In the genomic region with DNA sequence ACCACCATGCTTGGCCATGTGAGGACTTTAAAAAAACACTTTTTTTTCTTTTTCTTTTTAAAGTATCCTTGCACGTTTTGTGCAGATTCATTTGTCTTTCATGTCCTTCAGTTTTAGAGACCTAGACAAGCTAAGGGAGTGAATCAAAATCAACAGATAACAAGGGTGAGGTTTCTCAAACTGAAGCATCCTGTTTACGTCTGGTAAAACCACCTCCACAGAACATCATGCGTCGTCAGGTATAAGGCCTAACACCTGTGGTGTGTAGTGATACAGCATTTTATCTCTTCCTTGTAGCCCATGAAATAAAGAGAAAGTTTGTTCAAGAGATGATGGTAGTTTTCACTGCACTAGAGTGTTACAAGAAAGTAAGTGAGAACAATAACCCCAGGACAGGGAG, we compare ENCODE assay signal across 25 cellular contexts. TPM values are rescaled to one million over a fixed set of nuclear protein-coding genes. Genes with fewer than 3 reads are reported as not detected.
"Had no signal": no experiment of that assay in that cellular context is flagged by ENCODE, and none has a peak within 500 bp of the region (broad histone marks: within the 10 kb centered on the region; RNA-seq: fewer than 3 reads in every experiment).

No MANE protein-coding gene starts in this region.

- H3K4me2 ChIP-seq: neural progenitor cell had no signal

- H3K4me3 ChIP-seq: esophagus muscularis mucosa, left lung, lung, neural progenitor cell, right lobe of liver, skin epidermis, stomach, transverse colon, vagina had no signal

- H3K4me3 Mint-ChIP-seq: activated naive CD4-positive, alpha-beta T cell treated with anti-CD3 and anti-CD28 coated beads for 36 hours; activated naive CD8-positive, alpha-beta T cell treated with anti-CD3 and anti-CD28 coated beads, Interleukin-2, amount 50 U/mL, for 24 hours; naive thymus-derived CD8-positive, alpha-beta T cell; neural progenitor cell; stimulated activated memory B cell treated with anti-CD40 and anti-IgM and Interleukin-4, amounts not matched to agents 10 μg/mL and 1 μg/mL and 100 μg/mL, for 72 hours had no signal

- H3K27ac ChIP-seq: esophagus muscularis mucosa, left lung, neural progenitor cell, right lobe of liver, stomach, transverse colon, vagina, VCaP had no signal

- H3K36me3 ChIP-seq: esophagus muscularis mucosa, left lung, neural progenitor cell, right lobe of liver, stomach, transverse colon, vagina had no signal

- H3K27ac Mint-ChIP-seq: activated naive CD4-positive, alpha-beta T cell treated with anti-CD3 and anti-CD28 coated beads for 36 hours; activated naive CD8-positive, alpha-beta T cell treated with anti-CD3 and anti-CD28 coated beads, Interleukin-2, amount 50 U/mL, for 24 hours; neural progenitor cell; stimulated activated memory B cell treated with anti-CD40 and anti-IgM and Interleukin-4, amounts not matched to agents 10 μg/mL and 1 μg/mL and 100 μg/mL, for 72 hours had no signal

- H3K4me1 ChIP-seq: esophagus muscularis mucosa, neural progenitor cell, right lobe of liver, transverse colon, vagina had no signal

- DNase-seq: activated CD4-positive, alpha-beta T cell treated with anti-CD3 and anti-CD28 coated beads for 1 hour; activated CD4-positive, alpha-beta T cell treated with anti-CD3 and anti-CD28 coated beads, Interleukin-2, amount 50 U/mL, for 48 hours; activated effector memory CD4-positive, alpha-beta T cell treated with Interleukin-2 at 50 U/mL for 16 hours; activated naive CD4-positive, alpha-beta T cell treated with anti-CD3 and anti-CD28 coated beads for 36 hours; activated naive CD8-positive, alpha-beta T cell treated with anti-CD3 and anti-CD28 coated beads, Interleukin-2, amount 50 U/mL, for 24 hours; effector memory CD4-positive, alpha-beta T cell; glutamatergic neuron; hippocampal formation; kidney glomerular epithelial cell; left lung; naive thymus-derived CD8-positive, alpha-beta T cell; posterior cingulate gyrus; right lobe of liver; stimulated activated CD4-positive, alpha-beta T cell treated with anti-CD3 and anti-CD28 coated beads, Interleukin-2, amount 100 ng/mL, for 24 hours; stomach; transverse colon had no signal

- H3K4me1 Mint-ChIP-seq: neural progenitor cell had no signal

- H3K27me3 ChIP-seq: left lung, neural progenitor cell, right lobe of liver, vagina had no signal

- H3K36me3 Mint-ChIP-seq: stimulated activated memory B cell treated with anti-CD40 and anti-IgM and Interleukin-4, amounts not matched to agents 10 μg/mL and 1 μg/mL and 100 μg/mL, for 72 hours had no signal

- ATAC-seq: activated naive CD8-positive, alpha-beta T cell treated with anti-CD3 and anti-CD28 coated beads, Interleukin-2, amount 50 U/mL, for 24 hours; left lung; naive thymus-derived CD8-positive, alpha-beta T cell; right lobe of liver; stimulated activated memory B cell treated with anti-CD40 and anti-IgM and Interleukin-4, amounts not matched to agents 10 μg/mL and 1 μg/mL and 100 μg/mL, for 72 hours had no signal

- H2AFZ ChIP-seq: neural progenitor cell had no signal

- H3K27me3 Mint-ChIP-seq: stimulated activated memory B cell treated with anti-CD40 and anti-IgM and Interleukin-4, amounts not matched to agents 10 μg/mL and 1 μg/mL and 100 μg/mL, for 72 hours had no signal

RNA-seq across cellular contexts. Expression of a gene that starts 26.3 kb away (rescaled TPM):
- polyA plus RNA-seq: naive thymus-derived CD8-positive, alpha-beta T cell had no signal

RNA-seq across cellular contexts. Expression of a gene that starts 26.4 kb away (rescaled TPM):
- total RNA-seq: dermis microvascular lymphatic vessel endothelial cell, endothelial cell of umbilical vein had no signal
